Comparison of ENCODE assay signal across 30 cellular contexts in the genomic region with DNA sequence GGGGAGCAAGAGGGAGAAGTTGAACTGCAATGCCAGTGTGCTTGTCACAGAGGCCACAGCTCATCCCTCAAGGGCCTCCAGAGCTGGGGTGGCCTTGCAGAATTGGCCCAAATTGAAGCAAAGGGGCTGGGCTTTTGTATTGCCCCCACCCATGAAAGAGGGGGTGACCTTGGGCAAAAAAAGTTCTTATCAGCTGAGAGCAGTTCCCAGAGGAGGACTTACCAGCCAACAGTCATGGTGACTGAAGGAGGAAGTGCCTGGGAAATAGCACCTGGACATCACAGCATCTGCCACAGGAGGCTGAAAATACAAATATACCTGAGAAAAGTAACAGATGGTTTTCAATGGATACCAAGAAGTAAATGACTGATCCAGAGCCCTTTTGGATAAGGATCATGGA.
"Had no signal": no experiment of that assay in that cellular context is flagged by ENCODE, and none has a peak within 500 bp of the region (broad histone marks: within the 10 kb centered on the region; RNA-seq: fewer than 3 reads in every experiment).

No MANE protein-coding gene starts in this region.

- H3K4me3 Mint-ChIP-seq: activated CD4-positive, alpha-beta T cell treated with anti-CD3 and anti-CD28 coated beads for 36 hours; activated CD8-positive, alpha-beta T cell treated with anti-CD3 and anti-CD28 coated beads, Interleukin-2, amount 10 ng/mL, durations not matched to agents 7 days and 5 days; activated naive CD8-positive, alpha-beta T cell; activated T-cell treated with anti-CD3 and anti-CD28 coated beads, Interleukin-2, amount 50 U/mL, for 72 hours; nephron progenitor cell; stimulated activated memory B cell treated with anti-CD40 and anti-IgM and Interleukin-4, amounts not matched to agents 10 μg/mL and 1 μg/mL and 100 μg/mL, for 72 hours had no signal

- H3K9me3 Mint-ChIP-seq: stimulated activated memory B cell treated with anti-CD40 and anti-IgM and Interleukin-4, amounts not matched to agents 10 μg/mL and 1 μg/mL and 100 μg/mL, for 72 hours had no signal

- H3K27ac ChIP-seq: cardiac muscle cell, colonic mucosa, gastroesophageal sphincter, ovary, prostate gland, skin epidermis, thyroid gland, vagina had no signal

- DNase-seq: activated CD4-positive, alpha-beta T cell treated with anti-CD3 and anti-CD28 coated beads for 36 hours; activated CD4-positive, CD25-positive, alpha-beta regulatory T cell; activated CD8-positive, alpha-beta T cell treated with anti-CD3 and anti-CD28 coated beads, Interleukin-2, amount 10 ng/mL, durations not matched to agents 7 days and 5 days; activated naive CD4-positive, alpha-beta T cell treated with Interleukin-2 at 50 U/mL for 16 hours; activated T-cell treated with anti-CD3 and anti-CD28 coated beads for 4 hours; activated T-cell treated with anti-CD3 and anti-CD28 coated beads, Interleukin-2, amount 50 U/mL, for 72 hours; cerebellar nuclear complex; effector memory CD4-positive, alpha-beta T cell; hippocampal formation; left cardiac atrium; left ventricle myocardium superior; nephron progenitor cell; ovary; retina; stimulated activated CD4-positive, alpha-beta T cell treated with anti-CD3 and anti-CD28 coated beads, Interleukin-1b, Interleukin-23, amount 100 ng/mL, for 48 hours; stimulated activated CD4-positive, alpha-beta T cell treated with anti-CD3 and anti-CD28 coated beads, Interleukin-4, amount 100 ng/mL, for 4 hours; stimulated activated CD8-positive, alpha-beta memory T cell treated with anti-CD3 and anti-CD28 coated beads, Interleukin-4, amount 100 ng/mL, for 48 hours; thyroid gland had no signal

- H3K4me3 ChIP-seq: cardiac muscle cell, colonic mucosa, gastroesophageal sphincter, ovary, prostate gland, skin epidermis, stomach, thyroid gland, upper lobe of left lung, vagina had no signal

- H3K36me3 ChIP-seq: cardiac muscle cell, colonic mucosa, gastroesophageal sphincter, ovary, prostate gland, stomach, thyroid gland, upper lobe of left lung, vagina had no signal

- ATAC-seq: activated CD4-positive, alpha-beta T cell treated with anti-CD3 and anti-CD28 coated beads for 36 hours; activated CD8-positive, alpha-beta T cell treated with anti-CD3 and anti-CD28 coated beads, Interleukin-2, amount 10 ng/mL, durations not matched to agents 7 days and 5 days; activated T-cell treated with anti-CD3 and anti-CD28 coated beads, Interleukin-2, amount 50 U/mL, for 72 hours; gastroesophageal sphincter; left cardiac atrium; left ventricle myocardium superior; sciatic nerve; stimulated activated memory B cell treated with anti-CD40 and anti-IgM and Interleukin-4, amounts not matched to agents 10 μg/mL and 1 μg/mL and 100 μg/mL, for 72 hours had no signal

- H3K9me3 ChIP-seq: colonic mucosa, gastroesophageal sphincter, ovary, prostate gland, thyroid gland, vagina had no signal

- H3K27ac Mint-ChIP-seq: activated CD4-positive, alpha-beta T cell treated with anti-CD3 and anti-CD28 coated beads for 36 hours; activated CD8-positive, alpha-beta T cell treated with anti-CD3 and anti-CD28 coated beads, Interleukin-2, amount 10 ng/mL, durations not matched to agents 7 days and 5 days; activated naive CD8-positive, alpha-beta T cell; activated T-cell treated with anti-CD3 and anti-CD28 coated beads, Interleukin-2, amount 50 U/mL, for 72 hours; nephron progenitor cell; stimulated activated memory B cell treated with anti-CD40 and anti-IgM and Interleukin-4, amounts not matched to agents 10 μg/mL and 1 μg/mL and 100 μg/mL, for 72 hours had no signal

- H3K27me3 ChIP-seq: cardiac muscle cell, colonic mucosa, gastroesophageal sphincter, ovary, thyroid gland, upper lobe of left lung, vagina had no signal

- H3K36me3 Mint-ChIP-seq: activated naive CD8-positive, alpha-beta T cell; stimulated activated memory B cell treated with anti-CD40 and anti-IgM and Interleukin-4, amounts not matched to agents 10 μg/mL and 1 μg/mL and 100 μg/mL, for 72 hours had no signal

- H3K4me1 ChIP-seq: colonic mucosa, gastroesophageal sphincter, prostate gland, stomach, thyroid gland, upper lobe of left lung, vagina had no signal

- FAIRE-seq: keratinocyte had no signal

- H3K4me1 Mint-ChIP-seq: activated CD4-positive, alpha-beta T cell treated with anti-CD3 and anti-CD28 coated beads for 36 hours; stimulated activated memory B cell treated with anti-CD40 and anti-IgM and Interleukin-4, amounts not matched to agents 10 μg/mL and 1 μg/mL and 100 μg/mL, for 72 hours had no signal

- H3K27me3 Mint-ChIP-seq: activated CD4-positive, alpha-beta T cell treated with anti-CD3 and anti-CD28 coated beads for 36 hours; activated naive CD8-positive, alpha-beta T cell; stimulated activated memory B cell treated with anti-CD40 and anti-IgM and Interleukin-4, amounts not matched to agents 10 μg/mL and 1 μg/mL and 100 μg/mL, for 72 hours had no signal
